Comparison of ENCODE assay signal across 15 cellular contexts in the genomic region with DNA sequence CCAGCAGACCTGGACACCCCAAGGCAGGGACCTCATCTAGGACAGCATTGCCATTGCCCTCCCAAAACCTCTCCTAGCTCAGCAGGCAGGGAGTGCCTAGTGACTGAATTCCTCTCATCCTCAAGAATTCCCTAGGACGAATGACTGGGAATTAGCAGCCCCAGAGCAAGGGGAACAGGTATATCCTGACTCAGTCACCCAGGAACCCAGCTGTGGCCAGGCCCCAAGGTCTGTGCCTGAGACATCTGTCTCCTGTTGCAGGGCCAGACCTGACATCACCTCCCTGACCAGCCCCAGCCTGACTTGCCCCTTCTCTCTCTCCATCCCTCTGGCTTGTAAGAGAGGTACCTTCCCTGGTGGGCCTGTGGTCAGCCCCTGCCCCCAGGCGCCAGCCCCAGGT. TPM values are rescaled to one million over a fixed set of nuclear protein-coding genes. Genes with fewer than 3 reads are reported as not detected.
A peak's percentile ranks its signal among the peaks of the same experiment; 100 is the strongest.
DNase-seq lines count a peak whose midpoint lies in the region; ATAC-seq, FAIRE-seq and TF ChIP-seq lines count a peak whose summit lies in the region.
"Had no signal": no experiment of that assay in that cellular context is flagged by ENCODE, and none has a peak within 500 bp of the region (broad histone marks: within the 10 kb centered on the region; RNA-seq: fewer than 3 reads in every experiment).

No MANE protein-coding gene starts in this region.

- no CpG with 5 or more reads among the region's 2 CpGs for WGBS in HepG2 (ENCODE audit: low lambda C conversion rate)
- WGBS in right lobe of liver (ENCODE audit: insufficient coverage, low coverage, low lambda C conversion rate, missing lambda C conversion rate): no CpG with 5 or more reads among the region's 2 CpGs
- 72 to 75% methylated on average over 2 of the region's 2 CpGs for WGBS in aorta, 2 donors

- no peaks in the 10 kb centered on the region for H3K79me2 ChIP-seq in HepG2 (ENCODE audit: insufficient read depth, low read length)

- in situ Hi-C loops in HepG2 (cut with HindIII; ENCODE audit: extremely low pct_ligation_motif_present, low pct_unique_long_range_greater_than_20kb): no loop called here

- no peak for DNase-seq in HepG2 (ENCODE audit: low spot score)
- DNase-seq in right lobe of liver: no peak
- DNase-seq in aorta: no peak
- DNase-seq in GF-D8 (lab: John Stamatoyannopoulos, UW): no peak
- no peak for DNase-seq in NCI-H187 (lab: John Stamatoyannopoulos, UW)
- DNase-seq: AML-193, brain microvascular endothelial cell, DND-41, NCI-H1930, pancreas, spleen had no signal

- no peak for ATAC-seq in HepG2
- no peak for ATAC-seq in right lobe of liver
- ATAC-seq in aorta (ENCODE audit: low FRiP score): no peak
- ATAC-seq in HG03342 (IDR thresholded peaks at IDR 0.05; ENCODE audit: unreplicated experiment): no peak
- ATAC-seq: pancreas had no signal

- no peaks in the 10 kb centered on the region for H3K27me3 ChIP-seq in HepG2 (ENCODE audit: control insufficient read depth in 1 of 2, insufficient read depth in 2 of 2, low read length in 2 of 2)
- no peaks in the 10 kb centered on the region for H3K27me3 ChIP-seq in right lobe of liver
- no peaks in the 10 kb centered on the region for H3K27me3 ChIP-seq in layer of hippocampus (ENCODE audit: control insufficient read depth, insufficient read depth, low read length)
- H3K27me3 ChIP-seq in aorta (ENCODE audit: control insufficient read depth in 1 of 2, insufficient read depth in 2 of 2, low read length in 1 of 2): no peaks in the 10 kb centered on the region
- H3K27me3 ChIP-seq: brain microvascular endothelial cell, pancreas, spleen had no signal

- TF ChIP-seq RAD21 in HepG2 (CRISPR knock-in tag; IDR thresholded peaks at IDR 0.05): no peak

- H3K36me3 ChIP-seq in HepG2 (replicated peaks in 1 of 2; ENCODE audit: control insufficient read depth in 1 of 2, insufficient read depth in 2 of 2, low read length in 2 of 2) (peaks cover 25 to 65% of the 10 kb centered on the region in 2 experiments), right lobe of liver (no peaks in the 10 kb centered on the region), aorta (ENCODE audit: control insufficient read depth in 1 of 2, insufficient read depth in 2 of 2, low read length in 1 of 2) (no peaks in the 10 kb centered on the region)
- H3K36me3 ChIP-seq: brain microvascular endothelial cell, pancreas had no signal

- TF ChIP-seq EP300 in HepG2 (IDR thresholded peaks at IDR 0.05; ENCODE audit: low read depth in 2 of 2, low read length in 2 of 2) (no peak), HepG2 (CRISPR knock-in tag; IDR thresholded peaks at IDR 0.05; ENCODE audit: borderline replicate concordance) (no peak)

- H3K4me3 ChIP-seq in HepG2 (replicated peaks in 1 of 3; ENCODE audit: insufficient read depth in 1 of 3, low read depth in 2 of 3, low read length in 3 of 3): no peak overlapping the region
- H3K4me3 ChIP-seq in right lobe of liver: no peak overlapping the region
- H3K4me3 ChIP-seq in aorta (ENCODE audit: low read length in 2 of 2): no peak overlapping the region
- H3K4me3 ChIP-seq: pancreas, spleen had no signal

- H3K9me3 ChIP-seq in HepG2 (ENCODE audit: low read length) (no peaks in the 10 kb centered on the region), right lobe of liver (no peaks in the 10 kb centered on the region), aorta (ENCODE audit: control insufficient read depth, low read length) (no peaks in the 10 kb centered on the region)
- H3K9me3 ChIP-seq: pancreas, spleen had no signal

- no TSS peak for BruUV-seq in HepG2 (replicated peaks; lab: Mats Ljungman, UMichigan)

- no peak for FAIRE-seq in HepG2 (lab: Jason Lieb, UNC)
- FAIRE-seq: frontal cortex, pancreas had no signal

- H3K9ac ChIP-seq in HepG2 (ENCODE audit: insufficient read depth, low read depth, low read length): no peak overlapping the region

- CTCF ChIA-PET in HepG2 (lab: Yijun Ruan, JAX; ENCODE audit: low intra/inter-chr PET ratio, low total read pairs): no interaction called here

- TF ChIP-seq POLR2A in HepG2 (IDR thresholded peaks at IDR 0.05; ENCODE audit: insufficient read depth in 1 of 2, low read depth in 2 of 2, low read length in 2 of 2): no peak
- no peak for TF ChIP-seq POLR2A in right lobe of liver (IDR thresholded peaks at IDR 0.05)

- no peak overlapping the region for H3K4me2 ChIP-seq in HepG2 (ENCODE audit: low read depth, low read length)

- intact Hi-C loops in HepG2 (cut with micrococcal nuclease; ENCODE audit: unreplicated experiment): loop anchor here (10.0 kb wide), 1 partner anchor 47 kb away; no protein-coding TSS in a partner anchor
- intact Hi-C loops in right lobe of liver (cut with DNase I): no loop called here
- intact Hi-C loops in aorta (cut with DNase I): no loop called here

- H2AFZ ChIP-seq in HepG2 (ENCODE audit: low read length): no peak overlapping the region

- H4K20me1 ChIP-seq in HepG2 (ENCODE audit: insufficient read depth, low read length): peaks cover 3% of the 10 kb centered on the region; the same call in 1 of the 2 replicates

- H3K4me1 ChIP-seq in HepG2 (ENCODE audit: insufficient read depth, low read length): peaks cover 25% of the 10 kb centered on the region
- H3K4me1 ChIP-seq in right lobe of liver: peaks cover 0 to 14% (median 7%) of the 10 kb centered on the region in 4 donors
- peaks cover 0 to 3% of the 10 kb centered on the region in 2 donors for H3K4me1 ChIP-seq in aorta (ENCODE audit: control insufficient read depth in 1 of 2, insufficient read depth in 2 of 2, low read length in 2 of 2)

- H3K27ac ChIP-seq in HepG2 (ENCODE audit: extremely low read length, insufficient read depth, low read length): no peak overlapping the region
- no peak overlapping the region for H3K27ac ChIP-seq in right lobe of liver
- peak overlapping the region; percentile 98 for H3K27ac ChIP-seq in angular gyrus (ENCODE audit: low read depth, low read length)
- peak overlapping the region; percentile 95 for H3K27ac ChIP-seq in layer of hippocampus (ENCODE audit: low read depth, low read length)
- peak overlapping the region; percentile 20 to 84 for H3K27ac ChIP-seq in aorta (ENCODE audit: low read depth in 1 of 2, low read length in 2 of 2)
- H3K27ac ChIP-seq: brain microvascular endothelial cell, pancreas had no signal

- POLR2A ChIA-PET in HepG2 (lab: Yijun Ruan, JAX): no interaction called here

- TF ChIP-seq CTCF in HepG2 (CRISPR knock-in tag; IDR thresholded peaks at IDR 0.05) (no peak), right lobe of liver (IDR thresholded peaks at IDR 0.05) (no peak)

TF ChIP-seq in HepG2, 621 proteins besides CTCF, POLR2A, EP300 and RAD21:
- TF ChIP-seq AGO2 (optimal IDR thresholded peaks at IDR 0.05; ENCODE audit: low read depth, low read length): peak; percentile 25
- no peak for TF ChIP-seq ZNF543 (CRISPR knock-in tag; IDR thresholded peaks at IDR 0.05)

RNA-seq across cellular contexts. Expression of gene SUSD2, which starts 39.0 kb away (rescaled TPM):
- total RNA-seq in HepG2 (2016; rRNA removed; fragmentation: Illumina TruSeq; extraction: Trizol) (0.94 and 2.1 TPM in 2 replicates), right lobe of liver (1 to 10 TPM in 4 of 6 experiments, under 1 TPM in 2; 0.61 to 6.8 (median 2.0) TPM), aorta (10 to 100 TPM; 11.2 to 15.0 TPM)
- 0.20 and 0.44 TPM in 2 replicates for total RNA-seq in HepG2 (2016; cell fraction: cytosol; rRNA removed; fragmentation: Illumina TruSeq; extraction: Trizol; ENCODE audit: low read depth)
- 0.64 and 2.1 TPM in 2 replicates for total RNA-seq in HepG2 (2016; cell fraction: insoluble cytoplasmic fraction; rRNA removed; fragmentation: Illumina TruSeq; extraction: Trizol)
- 0.48 and 0.49 TPM in 2 replicates for total RNA-seq in HepG2 (2016; cell fraction: membrane; rRNA removed; fragmentation: Illumina TruSeq; extraction: Trizol)
- total RNA-seq in HepG2 (2016; cell fraction: nucleus; rRNA removed; fragmentation: Illumina TruSeq; extraction: Trizol): 3.6 and 3.8 TPM in 2 replicates
- polyA plus RNA-seq in HepG2 (2011; rRNA removed) (11.0 and 12.7 TPM in 2 replicates), aorta (10 to 100 TPM in 1 of 2 donors, 1 to 10 TPM in 1; 7.1 to 79.5 TPM)
- polyA plus RNA-seq in HepG2 (2011; cell fraction: cytosol; rRNA removed): 3.8 and 6.5 TPM in 2 replicates
- 12.4 and 16.2 TPM in 2 replicates for polyA plus RNA-seq in HepG2 (2011; cell fraction: nucleus; rRNA removed)
- 2.7 and 4.1 TPM in 2 replicates for polyA plus RNA-seq in HepG2 (2012)
- polyA plus RNA-seq in HepG2 (2016; cell fraction: cytosol; fragmentation: Illumina TruSeq; extraction: Trizol; ENCODE audit: low read depth): 0.27 and 0.36 TPM in 2 replicates
- 1.3 and 1.8 TPM in 2 replicates for polyA plus RNA-seq in HepG2 (2016; cell fraction: insoluble cytoplasmic fraction; fragmentation: Illumina TruSeq; extraction: Trizol; ENCODE audit: low read depth)
- 0.41 and 0.74 TPM in 2 replicates for polyA plus RNA-seq in HepG2 (2016; cell fraction: membrane; fragmentation: Illumina TruSeq; extraction: Trizol; ENCODE audit: low read depth)
- 8.0 and 8.7 TPM in 2 replicates for polyA plus RNA-seq in HepG2 (2016; cell fraction: nucleus; fragmentation: Illumina TruSeq; extraction: Trizol; ENCODE audit: insufficient read depth, low read depth)
- 0.77 and 15.6 TPM in 2 replicates for polyA minus RNA-seq in HepG2 (2011; rRNA and poly(A)+ RNA removed; ENCODE audit: low replicate concordance)
- 5.4 and 6.8 TPM in 2 replicates for polyA minus RNA-seq in HepG2 (2011; cell fraction: cytosol; rRNA and poly(A)+ RNA removed)
- 4.4 and 4.6 TPM in 2 replicates for polyA minus RNA-seq in HepG2 (2011; cell fraction: nucleus; rRNA and poly(A)+ RNA removed)

Comparison
In these comparisons a context has a peak if more than half of its experiments do, and no peak if none do; other contexts are left out.
1. H3K27ac ChIP-seq: peak in angular gyrus (single experiment), layer of hippocampus (single experiment) and aorta (2 of 2); none in HepG2 (single experiment) and right lobe of liver (0 of 3).